In genomic region chr1:21247892-21248715, GRCh38 we compare ENCODE assay signal across 18 cellular contexts. TPM values are rescaled to one million over a fixed set of nuclear protein-coding genes. Genes with fewer than 3 reads are reported as not detected.
DNase-seq lines count a peak whose midpoint lies in the region; ATAC-seq, FAIRE-seq and TF ChIP-seq lines count a peak whose summit lies in the region.
"Had no signal": no experiment of that assay in that cellular context is flagged by ENCODE, and none has a peak within 500 bp of the region (broad histone marks: within the 10 kb centered on the region; RNA-seq: fewer than 3 reads in every experiment).

No MANE protein-coding gene starts in this region.

- H3K4me3 Mint-ChIP-seq in HFFc6, result no peak overlapping the region
- H3K4me3 Mint-ChIP-seq: B cell had no signal

- no peaks in the 10 kb centered on the region for H4K20me1 ChIP-seq in osteoblast (ENCODE audit: insufficient read depth, low read length)

- peak overlapping the region; percentile 8; the same call in 1 of the 2 replicates for H3K27ac Mint-ChIP-seq in HFFc6
- H3K27ac Mint-ChIP-seq: B cell; CD4-positive, CD25-positive, alpha-beta regulatory T cell had no signal

- H3K27me3 Mint-ChIP-seq in HFFc6 (ENCODE audit: insufficient read depth), result no peaks in the 10 kb centered on the region
- H3K27me3 Mint-ChIP-seq: B cell; CD4-positive, CD25-positive, alpha-beta regulatory T cell had no signal

- no peak overlapping the region for H3K4me3 ChIP-seq in osteoblast (ENCODE audit: insufficient read depth, low read length)
- H3K4me3 ChIP-seq: PC-9, SJCRH30 had no signal

- H3K27me3 ChIP-seq in osteoblast (ENCODE audit: insufficient read depth, low read length), result no peaks in the 10 kb centered on the region
- H3K27me3 ChIP-seq: SJCRH30 had no signal

- ATAC-seq in left colon, result peak; percentile 52
- ATAC-seq in GM18873 (IDR thresholded peaks at IDR 0.05; ENCODE audit: low FRiP score, unreplicated experiment), result no peak

- TF ChIP-seq CTCF in HFFc6 (IDR thresholded peaks at IDR 0.05), result no peak
- no peak for TF ChIP-seq CTCF in osteoblast (IDR thresholded peaks at IDR 0.05; ENCODE audit: extremely low read depth, low read depth, low read length)

- no peak overlapping the region for H3K4me2 ChIP-seq in osteoblast (ENCODE audit: insufficient read depth, low read length)
- H3K4me2 ChIP-seq: PC-9 had no signal

- H3K9me3 Mint-ChIP-seq in HFFc6, result no peaks in the 10 kb centered on the region
- H3K9me3 Mint-ChIP-seq: CD4-positive, CD25-positive, alpha-beta regulatory T cell had no signal

- H2AFZ ChIP-seq in osteoblast (ENCODE audit: low read length), result no peak overlapping the region
- H2AFZ ChIP-seq: PC-9 had no signal

- H3K27ac ChIP-seq in osteoblast (ENCODE audit: low read depth, low read length), result no peak overlapping the region
- H3K27ac ChIP-seq: PC-9, SJCRH30 had no signal

- H3K36me3 Mint-ChIP-seq in HFFc6 (ENCODE audit: low read depth), result peaks cover 24% of the 10 kb centered on the region

- no peaks in the 10 kb centered on the region for H3K79me2 ChIP-seq in osteoblast (ENCODE audit: insufficient read depth, low read length)

- no peak for DNase-seq in HFFc6
- DNase-seq in MV-4-11 (lab: John Stamatoyannopoulos, UW), result peak; percentile 8
- DNase-seq in left colon, result no peak
- peak; percentile 27 for DNase-seq in osteoblast (ENCODE audit: insufficient read length, low spot score, missing footprints)
- no peak for DNase-seq in middle frontal gyrus (ENCODE audit: extremely low spot score, low spot score)
- DNase-seq in GM19239 (ENCODE audit: insufficient read length, low spot score), result no peak
- no peak for DNase-seq in ureter (ENCODE audit: low spot score)
- DNase-seq: CD4-positive, CD25-positive, alpha-beta regulatory T cell; DMS79 treated with DMSO at 0.1 percent for 48 hours; NCI-H1092 treated with DMSO at 0.1 percent for 48 hours; NCI-H2081 treated with DMSO at 0.1 percent for 48 hours; NCI-H510A treated with DMSO at 0.1 percent for 48 hours; NCI-H82; PC-9; SJCRH30 had no signal

- intact Hi-C loops in left colon (cut with DNase I, micrococcal nuclease), result no loop called here

- H3K9me3 ChIP-seq in osteoblast (ENCODE audit: low read depth, low read length), result no peaks in the 10 kb centered on the region
- H3K9me3 ChIP-seq: SJCRH30 had no signal

- peaks cover 20% of the 10 kb centered on the region for H3K4me1 Mint-ChIP-seq in HFFc6 (ENCODE audit: low read depth)

- peaks cover 9% of the 10 kb centered on the region for H3K36me3 ChIP-seq in osteoblast (ENCODE audit: insufficient read depth, low read length)

- FAIRE-seq in GM19239 (lab: Jason Lieb, UNC), result no peak
- FAIRE-seq: H1 had no signal

- H3K4me1 ChIP-seq in osteoblast (ENCODE audit: insufficient read depth, low read length), result peaks cover 11% of the 10 kb centered on the region

RNA-seq across cellular contexts. Expression of gene ECE1, which starts 42.2 kb away (rescaled TPM):
- total RNA-seq in HFFc6 (2021; fragmentation: NEBNext Ultra II Directional; extraction: Animal tissue kit (Norgen Biotek cat#: 25700)), result 100 to 1,000 TPM; 116 to 134 (median 124) TPM
- total RNA-seq in left colon (100 to 1,000 TPM; 110 to 165 TPM), osteoblast (32.6 and 34.8 TPM in 2 replicates), ureter (131 TPM)

Comparison
In these comparisons a context has a peak if more than half of its experiments do, and no peak if none do; other contexts are left out.
1. DNase-seq: peak in MV-4-11 (single experiment) and osteoblast (single experiment); none in HFFc6 (single experiment), left colon (0 of 2), middle frontal gyrus (single experiment), GM19239 (single experiment) and ureter (single experiment).